1 cellular context compared by ENCODE assay signal in genomic region chr1:1511533-1512285, GRCh38.
A peak's percentile ranks its signal among the peaks of the same experiment; 100 is the strongest.
TF ChIP-seq lines count a peak whose summit lies in the region.

ATAD3A (plus strand) TSS chr1:1512162; CDS start chr1:1512269, 107 bp downstream.

TF ChIP-seq in K562, 482 proteins besides CTCF, POLR2A, EP300 and RAD21 (continued from another document and continues in another):
- TF ChIP-seq TFAP4 (CRISPR knock-in tag; IDR thresholded peaks at IDR 0.05; ENCODE audit: borderline replicate concordance) = peak; percentile 99
- TF ChIP-seq NFATC3 (IDR thresholded peaks at IDR 0.05) = no peak
- TF ChIP-seq E2F3 (CRISPR knock-in tag; IDR thresholded peaks at IDR 0.05) = peak; percentile 80
- no peak for TF ChIP-seq CUX1 (CRISPR knock-in tag; IDR thresholded peaks at IDR 0.05)
- peak; percentile 86 for TF ChIP-seq POLR2B (IDR thresholded peaks at IDR 0.05; ENCODE audit: low read depth, partially characterized antibody)
- TF ChIP-seq KAT7 (CRISPR knock-in tag; IDR thresholded peaks at IDR 0.05; ENCODE audit: borderline replicate concordance) = peak; percentile 91; the same call in 1 of the 2 replicates
- peak; percentile 90 for TF ChIP-seq FUS (optimal IDR thresholded peaks at IDR 0.05; ENCODE audit: low read depth, low read length)
- TF ChIP-seq PREB (CRISPR knock-in tag; IDR thresholded peaks at IDR 0.05) = 0 out of 2 replicates have a peak, but pooled peaks have one; percentile 27
- no peak for TF ChIP-seq ZNF75A (CRISPR knock-in tag; IDR thresholded peaks at IDR 0.05)
- TF ChIP-seq ZNF586 (CRISPR knock-in tag; conservative IDR thresholded peaks at IDR 0.05) = no peak
- peak; percentile 19; the same call in 1 of the 2 replicates for TF ChIP-seq HDAC8 (tag; IDR thresholded peaks at IDR 0.05)
- TF ChIP-seq ZNF79 (CRISPR knock-in tag; IDR thresholded peaks at IDR 0.05; ENCODE audit: low read depth) = no peak
- no peak for TF ChIP-seq ZNF444 (CRISPR knock-in tag; IDR thresholded peaks at IDR 0.05)
- TF ChIP-seq FOXA3 (CRISPR knock-in tag; conservative IDR thresholded peaks at IDR 0.05 in 1 of 2, IDR thresholded peaks at IDR 0.05 in 1 of 2) = no peak
- TF ChIP-seq OTX1 (CRISPR knock-in tag; IDR thresholded peaks at IDR 0.05) = no peak
- peak; percentile 73 for TF ChIP-seq JUND (IDR thresholded peaks at IDR 0.05; ENCODE audit: borderline replicate concordance, low read depth, low read length)
- TF ChIP-seq JUND (tag; IDR thresholded peaks at IDR 0.05; ENCODE audit: borderline replicate concordance, low read depth, low read length) = no peak; the same call in 2 of the 3 replicates
- 0 out of 2 replicates have a peak, but pooled peaks have one; percentile 6 for TF ChIP-seq ZNF57 (CRISPR knock-in tag; IDR thresholded peaks at IDR 0.05)
- TF ChIP-seq FOXM1 (IDR thresholded peaks at IDR 0.05; ENCODE audit: low read depth) = peak; percentile 20; the same call in 1 of the 2 replicates
- peak; percentile 89 for TF ChIP-seq FOXM1 (CRISPR knock-in tag; IDR thresholded peaks at IDR 0.05; ENCODE audit: low read depth)
- peak; percentile 87 for TF ChIP-seq E2F8 (IDR thresholded peaks at IDR 0.05; ENCODE audit: low read depth, partially characterized antibody)
- TF ChIP-seq ZNF398 (CRISPR knock-in tag; IDR thresholded peaks at IDR 0.05) = no peak
- TF ChIP-seq CBX2 (IDR thresholded peaks at IDR 0.05; ENCODE audit: insufficient read depth, low read length, poor library complexity, severe bottlenecking) = no peak
- no peak for TF ChIP-seq TRIM25 (IDR thresholded peaks at IDR 0.05; ENCODE audit: borderline replicate concordance)
- TF ChIP-seq PCBP1 (IDR thresholded peaks at IDR 0.05; ENCODE audit: low read depth, low read length, poor library complexity, severe bottlenecking) = peak; percentile 92
- TF ChIP-seq NEUROD1 (IDR thresholded peaks at IDR 0.05; ENCODE audit: borderline replicate concordance, low read depth, low read length, partially characterized antibody) = peak; percentile 85
- TF ChIP-seq SRSF9 (IDR thresholded peaks at IDR 0.05; ENCODE audit: borderline replicate concordance, low read depth, low read length) = no peak
- peak; percentile 93 for TF ChIP-seq AFF4 (CRISPR knock-in tag; IDR thresholded peaks at IDR 0.05)
- no peak for TF ChIP-seq GATA2 (CRISPR knock-in tag; IDR thresholded peaks at IDR 0.05)
- TF ChIP-seq CXXC5 (CRISPR knock-in tag; IDR thresholded peaks at IDR 0.05) = peak; percentile 96
- TF ChIP-seq MTA1 (IDR thresholded peaks at IDR 0.05; ENCODE audit: borderline replicate concordance) = peak; percentile 99
- no peak for TF ChIP-seq SMC3 (conservative IDR thresholded peaks at IDR 0.05; ENCODE audit: insufficient read depth, low read depth, low read length)
- TF ChIP-seq TARDBP (IDR thresholded peaks at IDR 0.05) = peak; percentile 89
- TF ChIP-seq ZNF589 (CRISPR knock-in tag; IDR thresholded peaks at IDR 0.05; ENCODE audit: low read depth) = no peak; the same call in 1 of the 2 replicates
